ENCODE assay signal across 23 cellular contexts in the genomic region with DNA sequence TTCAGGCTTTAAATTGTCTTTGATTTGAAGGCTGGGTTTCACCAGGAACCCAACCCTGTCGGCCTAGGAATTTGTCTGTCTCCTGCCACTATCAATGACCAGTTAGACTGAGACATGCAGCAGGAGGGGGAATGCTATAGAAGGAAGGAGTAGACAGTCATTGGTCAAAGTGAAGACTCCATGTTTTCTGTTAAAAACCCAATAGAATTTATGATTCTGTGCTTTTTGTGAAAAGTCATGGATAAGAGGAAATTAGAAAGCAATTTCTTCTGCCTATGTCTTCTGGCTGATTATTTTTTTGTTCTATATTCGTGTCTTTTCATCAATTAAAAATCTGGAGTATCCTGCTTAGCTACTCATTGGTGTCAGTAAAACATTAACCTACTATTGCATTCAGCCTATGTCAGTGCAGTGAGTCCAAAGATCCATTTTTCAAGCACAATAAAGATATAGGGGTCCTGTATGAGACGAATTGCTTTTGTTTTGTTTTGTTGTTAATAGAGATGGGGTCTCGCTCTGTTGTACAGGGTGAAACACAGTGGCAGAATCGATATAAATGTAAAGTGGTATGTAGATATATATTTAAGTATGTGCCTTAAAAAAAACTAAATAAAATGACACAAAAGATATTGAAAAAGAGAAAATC. TPM values are rescaled to one million over a fixed set of nuclear protein-coding genes. Genes with fewer than 3 reads are reported as not detected.
"Had no signal": no experiment of that assay in that cellular context is flagged by ENCODE, and none has a peak within 500 bp of the region (broad histone marks: within the 10 kb centered on the region; RNA-seq: fewer than 3 reads in every experiment).

No MANE protein-coding gene starts in this region.

- H3K27ac Mint-ChIP-seq: activated CD8-positive, alpha-beta T cell treated with anti-CD3 and anti-CD28 coated beads for 36 hours; activated naive CD4-positive, alpha-beta T cell treated with anti-CD3 and anti-CD28 coated beads, Interleukin-2, amount 50 U/mL, for 72 hours; progenitor cell of endocrine pancreas; type B pancreatic cell; WTC11 had no signal

- H3K4me3 ChIP-seq: coronary artery, skin epidermis had no signal

- H3K4me3 Mint-ChIP-seq: activated CD8-positive, alpha-beta T cell treated with anti-CD3 and anti-CD28 coated beads for 36 hours; naive thymus-derived CD8-positive, alpha-beta T cell; type B pancreatic cell; WTC11 had no signal

- H3K36me3 Mint-ChIP-seq: activated naive CD4-positive, alpha-beta T cell treated with anti-CD3 and anti-CD28 coated beads, Interleukin-2, amount 50 U/mL, for 72 hours; naive thymus-derived CD8-positive, alpha-beta T cell; type B pancreatic cell; WTC11 had no signal

- H3K9me3 Mint-ChIP-seq: activated CD8-positive, alpha-beta T cell treated with anti-CD3 and anti-CD28 coated beads for 36 hours; activated naive CD4-positive, alpha-beta T cell treated with anti-CD3 and anti-CD28 coated beads, Interleukin-2, amount 50 U/mL, for 72 hours; naive thymus-derived CD8-positive, alpha-beta T cell; type B pancreatic cell; WTC11 had no signal

- DNase-seq: activated CD4-positive, alpha-beta T cell treated with anti-CD3 and anti-CD28 coated beads for 48 hours; activated CD8-positive, alpha-beta T cell treated with anti-CD3 and anti-CD28 coated beads for 36 hours; activated effector memory CD4-positive, alpha-beta T cell treated with anti-CD3 and anti-CD28 coated beads, Interleukin-2, amount 50 U/mL, for 16 hours; activated T-cell treated with anti-CD3 and anti-CD28 coated beads, Interleukin-2, amount 50 U/mL, for 48 hours; caudate nucleus; effector CD4-positive, alpha-beta T cell; foreskin fibroblast; glutamatergic neuron; naive thymus-derived CD8-positive, alpha-beta T cell; nucleus accumbens; right cardiac atrium; stimulated activated CD4-positive, alpha-beta T cell treated with anti-CD3 and anti-CD28 coated beads, Interleukin-4, amount 100 ng/mL, for 4 hours; stimulated activated CD8-positive, alpha-beta memory T cell treated with anti-CD3 and anti-CD28 coated beads, Interleukin-4, amount 100 ng/mL, for 48 hours; stimulated activated naive CD8-positive, alpha-beta T cell treated with anti-CD3 and anti-CD28 coated beads, Interleukin-15, Interleukin-2, amounts not matched to agents 100 U/mL and 50 U/mL, for 24 hours; T-helper 2 cell had no signal

- H3K27me3 Mint-ChIP-seq: activated CD8-positive, alpha-beta T cell treated with anti-CD3 and anti-CD28 coated beads for 36 hours; progenitor cell of endocrine pancreas; type B pancreatic cell had no signal

- ATAC-seq: activated CD8-positive, alpha-beta T cell treated with anti-CD3 and anti-CD28 coated beads for 36 hours; activated naive CD4-positive, alpha-beta T cell treated with anti-CD3 and anti-CD28 coated beads, Interleukin-2, amount 50 U/mL, for 72 hours; naive thymus-derived CD8-positive, alpha-beta T cell; right cardiac atrium; stimulated activated naive CD8-positive, alpha-beta T cell treated with anti-CD3 and anti-CD28 coated beads, Interleukin-15, Interleukin-2, amounts not matched to agents 100 U/mL and 50 U/mL, for 24 hours; WTC11 had no signal

RNA-seq across cellular contexts. Expression of a gene that starts 7.9 kb away (rescaled TPM):
- total RNA-seq: activated CD8-positive, alpha-beta T cell treated with anti-CD3 and anti-CD28 coated beads for 36 hours; activated naive CD4-positive, alpha-beta T cell treated with anti-CD3 and anti-CD28 coated beads, Interleukin-2, amount 50 U/mL, for 72 hours; endothelial cell of umbilical vein; lung microvascular endothelial cell; progenitor cell of endocrine pancreas had no signal
